14 cellular contexts compared by ENCODE assay signal in the genomic region with DNA sequence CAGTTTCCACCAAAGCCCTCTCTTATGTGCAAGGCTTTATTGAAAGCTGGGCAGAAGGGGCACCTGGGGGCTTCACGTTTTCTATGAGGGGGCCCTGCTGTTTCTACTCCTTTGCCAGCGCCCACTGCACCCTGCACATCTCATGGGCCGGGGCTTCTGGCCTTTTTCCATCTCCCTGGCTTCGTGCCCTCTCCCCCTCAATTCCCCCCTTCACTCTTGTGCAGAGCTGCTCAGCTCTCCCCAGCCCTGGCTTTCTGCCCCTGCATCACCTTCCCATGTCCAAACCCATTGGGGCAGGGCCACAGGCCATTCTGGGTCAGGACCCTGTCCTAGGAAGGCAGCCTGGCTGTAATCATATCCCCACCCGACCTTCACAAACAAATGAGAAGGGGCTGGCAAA. TPM values are rescaled to one million over a fixed set of nuclear protein-coding genes. Genes with fewer than 3 reads are reported as not detected.
DNase-seq lines count a peak whose midpoint lies in the region; ATAC-seq and TF ChIP-seq lines count a peak whose summit lies in the region.
"Had no signal": no experiment of that assay in that cellular context is flagged by ENCODE, and none has a peak within 500 bp of the region (broad histone marks: within the 10 kb centered on the region; RNA-seq: fewer than 3 reads in every experiment).

No MANE protein-coding gene starts in this region.

- H3K4me1 ChIP-seq in endodermal cell (ENCODE audit: control insufficient read depth, insufficient read depth, low read length): no peaks in the 10 kb centered on the region

- H3K4me1 Mint-ChIP-seq in activated naive CD4-positive, alpha-beta T cell treated with anti-CD3 and anti-CD28 coated beads, Interleukin-2, amount 50 U/mL, for 24 hours: no peaks in the 10 kb centered on the region
- no peaks in the 10 kb centered on the region for H3K4me1 Mint-ChIP-seq in endodermal cell
- peaks cover 16% of the 10 kb centered on the region for H3K4me1 Mint-ChIP-seq in activated T-helper 17 cell treated with anti-CD3 and anti-CD28 coated beads, Interleukin-2, amount 50 U/mL, for 72 hours
- H3K4me1 Mint-ChIP-seq: B cell had no signal

- no peaks in the 10 kb centered on the region for H3K9me3 Mint-ChIP-seq in activated naive CD4-positive, alpha-beta T cell treated with anti-CD3 and anti-CD28 coated beads, Interleukin-2, amount 50 U/mL, for 24 hours
- H3K9me3 Mint-ChIP-seq in endodermal cell: peaks cover 21% of the 10 kb centered on the region
- no peaks in the 10 kb centered on the region for H3K9me3 Mint-ChIP-seq in activated T-helper 17 cell treated with anti-CD3 and anti-CD28 coated beads, Interleukin-2, amount 50 U/mL, for 72 hours
- H3K9me3 Mint-ChIP-seq: CD4-positive, alpha-beta T cell had no signal

- H3K27ac ChIP-seq in endodermal cell (ENCODE audit: low read depth, low read length): peak overlapping the region; percentile 38

- DNase-seq in activated naive CD4-positive, alpha-beta T cell treated with anti-CD3 and anti-CD28 coated beads, Interleukin-2, amount 50 U/mL, for 16 hours: no peak
- DNase-seq in NCI-H1092 (lab: John Stamatoyannopoulos, UW) (peak; percentile 30), endodermal cell (no peak), iPS-NIHi7 (ENCODE audit: extremely low spot score) (no peak)
- DNase-seq: C1 segment of cervical spinal cord; CD4-positive, alpha-beta T cell; DMS153; DND-41; GDM1; IMR-90 had no signal

- H3K9ac ChIP-seq in endodermal cell (ENCODE audit: extremely low read depth, low read length, poor library complexity, severe bottlenecking): no peak overlapping the region

- H3K27me3 Mint-ChIP-seq in activated naive CD4-positive, alpha-beta T cell treated with anti-CD3 and anti-CD28 coated beads, Interleukin-2, amount 50 U/mL, for 24 hours: no peaks in the 10 kb centered on the region
- no peaks in the 10 kb centered on the region for H3K27me3 Mint-ChIP-seq in endodermal cell (ENCODE audit: insufficient read depth)
- H3K27me3 Mint-ChIP-seq in activated T-helper 17 cell treated with anti-CD3 and anti-CD28 coated beads, Interleukin-2, amount 50 U/mL, for 72 hours: no peaks in the 10 kb centered on the region
- H3K27me3 Mint-ChIP-seq: B cell; CD4-positive, alpha-beta T cell had no signal

- H3K36me3 Mint-ChIP-seq in activated naive CD4-positive, alpha-beta T cell treated with anti-CD3 and anti-CD28 coated beads, Interleukin-2, amount 50 U/mL, for 24 hours: peaks cover 24% of the 10 kb centered on the region
- H3K36me3 Mint-ChIP-seq in endodermal cell (ENCODE audit: low read depth): peaks cover 49% of the 10 kb centered on the region
- peaks cover 40% of the 10 kb centered on the region for H3K36me3 Mint-ChIP-seq in activated T-helper 17 cell treated with anti-CD3 and anti-CD28 coated beads, Interleukin-2, amount 50 U/mL, for 72 hours (ENCODE audit: low read depth)

- peak overlapping the region; percentile 19 for H3K27ac Mint-ChIP-seq in activated naive CD4-positive, alpha-beta T cell treated with anti-CD3 and anti-CD28 coated beads, Interleukin-2, amount 50 U/mL, for 24 hours
- H3K27ac Mint-ChIP-seq in endodermal cell: no peak overlapping the region
- no peak overlapping the region for H3K27ac Mint-ChIP-seq in activated T-helper 17 cell treated with anti-CD3 and anti-CD28 coated beads, Interleukin-2, amount 50 U/mL, for 72 hours
- H3K27ac Mint-ChIP-seq: CD4-positive, alpha-beta T cell had no signal

- WGBS in endodermal cell (ENCODE audit: insufficient coverage in 1 of 2, insufficient read length in 1 of 2), 2 experiments: 84 to 94% methylated on average over 3 to 5 of the region's 5 CpGs

- peaks cover 31% of the 10 kb centered on the region for H3K36me3 ChIP-seq in endodermal cell (ENCODE audit: control insufficient read depth, insufficient read depth, low read length)

- no peak for TF ChIP-seq CTCF in endodermal cell (conservative IDR thresholded peaks at IDR 0.05)

- peaks cover 25% of the 10 kb centered on the region for H3K9me3 ChIP-seq in endodermal cell (ENCODE audit: control insufficient read depth, low read length)

- ATAC-seq in activated T-helper 17 cell treated with anti-CD3 and anti-CD28 coated beads, Interleukin-2, amount 50 U/mL, for 72 hours (replicated peaks): no peak
- ATAC-seq in GM19328 (IDR thresholded peaks at IDR 0.05; ENCODE audit: unreplicated experiment): no peak

- H3K4me3 Mint-ChIP-seq in activated naive CD4-positive, alpha-beta T cell treated with anti-CD3 and anti-CD28 coated beads, Interleukin-2, amount 50 U/mL, for 24 hours: no peak overlapping the region
- no peak overlapping the region for H3K4me3 Mint-ChIP-seq in endodermal cell
- H3K4me3 Mint-ChIP-seq in activated T-helper 17 cell treated with anti-CD3 and anti-CD28 coated beads, Interleukin-2, amount 50 U/mL, for 72 hours: no peak overlapping the region
- H3K4me3 Mint-ChIP-seq: B cell; CD4-positive, alpha-beta T cell had no signal

- no peak overlapping the region for H3K4me3 ChIP-seq in endodermal cell (ENCODE audit: low read length)

- H3K27me3 ChIP-seq in endodermal cell (ENCODE audit: control insufficient read depth, insufficient read depth, low read length, poor library complexity, severe bottlenecking): no peaks in the 10 kb centered on the region

RNA-seq across cellular contexts. Expression of a gene that starts 36.5 kb away (rescaled TPM):
- 100 to 1,000 TPM; 155 to 179 TPM for total RNA-seq in endodermal cell
- polyA plus RNA-seq in endodermal cell (2013, experiment 1 of 2): 89.4 TPM
- polyA plus RNA-seq in endodermal cell (2013, experiment 2 of 2): 70.5 TPM
- total RNA-seq in activated T-helper 17 cell treated with anti-CD3 and anti-CD28 coated beads, Interleukin-2, amount 50 U/mL, for 72 hours: 100 to 1,000 TPM; 124 to 273 TPM

RNA-seq across cellular contexts. Expression of a gene that starts 55.5 kb away (rescaled TPM):
- total RNA-seq in endodermal cell: 10 to 100 TPM; 11.4 to 21.6 TPM
- 14.4 TPM for polyA plus RNA-seq in endodermal cell (2013, experiment 1 of 2)
- polyA plus RNA-seq in endodermal cell (2013, experiment 2 of 2): 12.5 TPM
- total RNA-seq in activated T-helper 17 cell treated with anti-CD3 and anti-CD28 coated beads, Interleukin-2, amount 50 U/mL, for 72 hours: 1 to 10 TPM; 3.5 to 7.3 TPM
